13 cellular contexts compared by ENCODE assay signal in genomic region chr10:11232222-11232961, GRCh38.
A peak's percentile ranks its signal among the peaks of the same experiment; 100 is the strongest.
DNase-seq lines count a peak whose midpoint lies in the region; ATAC-seq lines count a peak whose summit lies in the region.
"Had no signal": no experiment of that assay in that cellular context is flagged by ENCODE, and none has a peak within 500 bp of the region (broad histone marks: within the 10 kb centered on the region; RNA-seq: fewer than 3 reads in every experiment).

No MANE protein-coding gene starts in this region.

- H3K36me3 Mint-ChIP-seq in activated naive CD8-positive, alpha-beta T cell treated with anti-CD3 and anti-CD28 coated beads for 36 hours, result peaks cover 77% of the 10 kb centered on the region
- H3K36me3 Mint-ChIP-seq in stimulated activated naive CD8-positive, alpha-beta T cell treated with anti-CD3 and anti-CD28 coated beads, Interleukin-15, Interleukin-2, amounts not matched to agents 100 ng/mL and 50 ng/mL, for 24 hours (ENCODE audit: low read depth), result peaks cover 81% of the 10 kb centered on the region

- H3K4me3 Mint-ChIP-seq in activated naive CD8-positive, alpha-beta T cell treated with anti-CD3 and anti-CD28 coated beads for 36 hours, result peak overlapping the region; percentile 40
- H3K4me3 Mint-ChIP-seq in stimulated activated naive CD8-positive, alpha-beta T cell treated with anti-CD3 and anti-CD28 coated beads, Interleukin-15, Interleukin-2, amounts not matched to agents 100 ng/mL and 50 ng/mL, for 24 hours, result peak overlapping the region; percentile 62

- peaks cover 2% of the 10 kb centered on the region for H3K9me3 Mint-ChIP-seq in activated naive CD8-positive, alpha-beta T cell treated with anti-CD3 and anti-CD28 coated beads for 36 hours
- H3K9me3 Mint-ChIP-seq in stimulated activated naive CD8-positive, alpha-beta T cell treated with anti-CD3 and anti-CD28 coated beads, Interleukin-15, Interleukin-2, amounts not matched to agents 100 ng/mL and 50 ng/mL, for 24 hours, result peaks cover 4% of the 10 kb centered on the region

- peak overlapping the region; percentile 91 for H3K27ac Mint-ChIP-seq in activated naive CD8-positive, alpha-beta T cell treated with anti-CD3 and anti-CD28 coated beads for 36 hours
- peak overlapping the region; percentile 97 for H3K27ac Mint-ChIP-seq in stimulated activated naive CD8-positive, alpha-beta T cell treated with anti-CD3 and anti-CD28 coated beads, Interleukin-15, Interleukin-2, amounts not matched to agents 100 ng/mL and 50 ng/mL, for 24 hours

- H3K4me1 Mint-ChIP-seq in activated naive CD8-positive, alpha-beta T cell treated with anti-CD3 and anti-CD28 coated beads for 36 hours, result peaks cover 94% of the 10 kb centered on the region
- H3K4me1 Mint-ChIP-seq in stimulated activated naive CD8-positive, alpha-beta T cell treated with anti-CD3 and anti-CD28 coated beads, Interleukin-15, Interleukin-2, amounts not matched to agents 100 ng/mL and 50 ng/mL, for 24 hours (ENCODE audit: low read depth), result no peaks in the 10 kb centered on the region

- DNase-seq in stimulated activated CD4-positive, alpha-beta T cell treated with anti-CD3 and anti-CD28 coated beads, Interleukin-4, amount 100 ng/mL, for 24 hours, result peak; percentile 56
- DNase-seq in stimulated activated CD4-positive, alpha-beta T cell treated with anti-CD3 and anti-CD28 coated beads, Interleukin-4, amount 100 ng/mL, for 1 hour, result no peak
- DNase-seq in activated naive CD8-positive, alpha-beta T cell treated with anti-CD3 and anti-CD28 coated beads for 36 hours, result no peak
- no peak for DNase-seq in activated effector memory CD4-positive, alpha-beta T cell treated with anti-CD3 and anti-CD28 coated beads, Interleukin-2, amount 50 U/mL, for 16 hours
- DNase-seq in NK-92 (lab: John Stamatoyannopoulos, UW; ENCODE audit: unreplicated experiment), result no peak
- DNase-seq in kidney glomerular epithelial cell (lab: John Stamatoyannopoulos, UW), result no peak
- DNase-seq: heart right ventricle, NCI-H2029 treated with DMSO at 0.1 percent for 48 hours, pancreas, RPMI8226, testis had no signal

- no peaks in the 10 kb centered on the region for H3K27me3 Mint-ChIP-seq in activated naive CD8-positive, alpha-beta T cell treated with anti-CD3 and anti-CD28 coated beads for 36 hours
- no peaks in the 10 kb centered on the region for H3K27me3 Mint-ChIP-seq in stimulated activated naive CD8-positive, alpha-beta T cell treated with anti-CD3 and anti-CD28 coated beads, Interleukin-15, Interleukin-2, amounts not matched to agents 100 ng/mL and 50 ng/mL, for 24 hours

- ATAC-seq in HG03039 (IDR thresholded peaks at IDR 0.05; ENCODE audit: unreplicated experiment), result peak; percentile 38
- ATAC-seq: heart right ventricle, pancreas had no signal
